Comparison of ENCODE assay signal across 18 cellular contexts in the genomic region with DNA sequence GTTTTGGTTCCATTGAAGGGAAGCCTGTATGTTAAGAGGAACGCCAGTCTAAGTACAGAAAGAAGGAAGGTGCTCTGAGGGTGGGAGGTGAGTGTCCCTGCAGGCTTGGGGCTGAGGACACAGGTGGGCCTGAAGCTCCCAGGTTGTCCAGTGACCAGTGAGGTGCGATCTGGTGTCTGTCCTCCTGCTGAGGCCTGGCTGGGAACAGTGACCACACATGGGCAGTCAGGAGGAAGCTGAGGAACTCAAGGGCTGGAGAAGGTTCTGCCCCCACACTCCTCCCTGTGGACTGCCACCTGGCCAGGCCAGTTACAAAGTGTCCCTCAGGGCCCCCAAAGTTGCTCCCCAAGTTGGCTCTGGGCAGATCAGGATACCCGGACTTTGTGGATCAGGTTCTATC.
DNase-seq lines count a peak whose midpoint lies in the region; ATAC-seq and TF ChIP-seq lines count a peak whose summit lies in the region.
"Had no signal": no experiment of that assay in that cellular context is flagged by ENCODE, and none has a peak within 500 bp of the region (broad histone marks: within the 10 kb centered on the region; RNA-seq: fewer than 3 reads in every experiment).

No MANE protein-coding gene starts in this region.

- H3K36me3 ChIP-seq in spleen, result no peaks in the 10 kb centered on the region
- H3K36me3 ChIP-seq: BE2C had no signal

- H3K27ac Mint-ChIP-seq in activated CD4-positive, alpha-beta T cell treated with anti-CD3 and anti-CD28 coated beads, Interleukin-2, amount 10 ng/mL, durations not matched to agents 24 days and 14 days, result no peak overlapping the region
- H3K27ac Mint-ChIP-seq: CD4-positive, CD25-positive, alpha-beta regulatory T cell; CD8-positive, alpha-beta memory T cell; H9 had no signal

- no peaks in the 10 kb centered on the region for H3K27me3 ChIP-seq in spleen (replicated peaks in 1 of 7)
- H3K27me3 ChIP-seq: BE2C had no signal

- no peaks in the 10 kb centered on the region for H3K27me3 Mint-ChIP-seq in activated CD4-positive, alpha-beta T cell treated with anti-CD3 and anti-CD28 coated beads, Interleukin-2, amount 10 ng/mL, durations not matched to agents 24 days and 14 days

- no peak for TF ChIP-seq CTCF in spleen (IDR thresholded peaks at IDR 0.05 in 8 of 11, conservative IDR thresholded peaks at IDR 0.05 in 3 of 11)

- intact Hi-C loops in cardiac septum (cut with DNase I) (no loop called here), Right ventricle myocardium inferior (cut with DNase I) (no loop called here), spleen (cut with DNase I; ENCODE audit: low total_unique reads) (no loop called here)
- intact Hi-C loops in activated CD4-positive, alpha-beta T cell treated with anti-CD3 and anti-CD28 coated beads, Interleukin-2, amount 10 ng/mL, durations not matched to agents 24 days and 14 days (cut with micrococcal nuclease), result no loop called here

- TF ChIP-seq POLR2A in spleen (IDR thresholded peaks at IDR 0.05), result no peak

- WGBS in spleen, 5 donors, result 80 to 93% (median 84%) methylated on average over 3 of the region's 3 CpGs

- no peaks in the 10 kb centered on the region for H3K4me1 ChIP-seq in spleen

- H3K4me3 Mint-ChIP-seq in activated CD4-positive, alpha-beta T cell treated with anti-CD3 and anti-CD28 coated beads, Interleukin-2, amount 10 ng/mL, durations not matched to agents 24 days and 14 days, result no peak overlapping the region
- H3K4me3 Mint-ChIP-seq: CD8-positive, alpha-beta memory T cell; H9 had no signal

- H3K27ac ChIP-seq in spleen, result no peak overlapping the region
- H3K27ac ChIP-seq: HL-60 had no signal

- no peaks in the 10 kb centered on the region for H3K4me1 Mint-ChIP-seq in activated CD4-positive, alpha-beta T cell treated with anti-CD3 and anti-CD28 coated beads, Interleukin-2, amount 10 ng/mL, durations not matched to agents 24 days and 14 days
- H3K4me1 Mint-ChIP-seq: CD4-positive, CD25-positive, alpha-beta regulatory T cell; CD8-positive, alpha-beta memory T cell had no signal

- no peaks in the 10 kb centered on the region for H3K36me3 Mint-ChIP-seq in activated CD4-positive, alpha-beta T cell treated with anti-CD3 and anti-CD28 coated beads, Interleukin-2, amount 10 ng/mL, durations not matched to agents 24 days and 14 days (ENCODE audit: low read depth)
- H3K36me3 Mint-ChIP-seq: CD4-positive, CD25-positive, alpha-beta regulatory T cell had no signal

- H3K9me3 ChIP-seq in spleen, result peaks cover 0 to 12% (median 8%) of the 10 kb centered on the region in 8 donors
- H3K9me3 ChIP-seq: BE2C had no signal

- DNase-seq in cardiac septum (ENCODE audit: low spot score) (peak; percentile 36), Right ventricle myocardium inferior (ENCODE audit: missing footprints) (no peak), mesenteric fat pad (ENCODE audit: low spot score) (peak; percentile 60), spleen (peak; percentile 47)
- no peak for DNase-seq in activated CD4-positive, alpha-beta T cell treated with anti-CD3 and anti-CD28 coated beads, Interleukin-2, amount 10 ng/mL, durations not matched to agents 24 days and 14 days
- DNase-seq: BE2C; C1 segment of cervical spinal cord; CD4-positive, CD25-positive, alpha-beta regulatory T cell; CD8-positive, alpha-beta memory T cell; COR-L47; DMS 273 treated with DMSO at 0.1 percent for 48 hours; DMS53; DND-41; EL; H9 had no signal

- no peak overlapping the region for H3K4me3 ChIP-seq in spleen
- H3K4me3 ChIP-seq: GM12878 had no signal

- H3K9me3 Mint-ChIP-seq in activated CD4-positive, alpha-beta T cell treated with anti-CD3 and anti-CD28 coated beads, Interleukin-2, amount 10 ng/mL, durations not matched to agents 24 days and 14 days, result no peaks in the 10 kb centered on the region

- ATAC-seq in Right ventricle myocardium inferior (no peak), HG03108 (IDR thresholded peaks at IDR 0.05; ENCODE audit: unreplicated experiment) (no peak)
- ATAC-seq: GM12878 had no signal

Comparison
In these comparisons a context has a peak if more than half of its experiments do, and no peak if none do; other contexts are left out.
1. DNase-seq: peak in cardiac septum (single experiment), mesenteric fat pad (single experiment) and spleen (single experiment); none in Right ventricle myocardium inferior (single experiment) and activated CD4-positive, alpha-beta T cell treated with anti-CD3 and anti-CD28 coated beads, Interleukin-2, amount 10 ng/mL, durations not matched to agents 24 days and 14 days (single experiment).